ENCODE assay signal across 23 cellular contexts in the genomic region with DNA sequence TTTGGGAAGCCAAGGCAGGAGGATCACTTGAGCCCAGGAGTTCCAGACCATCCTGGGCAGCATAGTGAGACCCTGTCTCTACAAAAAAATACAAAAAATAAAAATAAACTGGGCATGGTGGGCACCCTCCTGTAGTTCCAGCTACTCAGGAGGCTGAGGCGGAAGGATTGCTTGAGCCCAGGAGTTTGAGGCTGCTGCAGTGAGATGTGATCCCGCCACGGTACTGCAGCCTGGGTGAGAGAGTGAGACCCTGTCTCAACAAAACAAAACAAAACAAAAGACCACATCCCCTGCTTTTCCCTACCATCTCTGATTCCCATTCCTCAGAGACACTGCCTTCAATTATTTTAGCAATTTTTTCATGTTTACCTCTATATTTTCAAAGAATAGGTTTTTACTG.
"Had no signal": no experiment of that assay in that cellular context is flagged by ENCODE, and none has a peak within 500 bp of the region (broad histone marks: within the 10 kb centered on the region; RNA-seq: fewer than 3 reads in every experiment).

No MANE protein-coding gene starts in this region.

- H3K27ac Mint-ChIP-seq: dendritic cell treated with granulocyte-macrophage colony-stimulating factor and Interleukin-4, amounts not matched to agents 40 ng/mL and 50 ng/mL, for 4 days; effector memory CD8-positive, alpha-beta T cell; endodermal cell had no signal

- H3K9me3 Mint-ChIP-seq: dendritic cell treated with granulocyte-macrophage colony-stimulating factor and Interleukin-4, amounts not matched to agents 40 ng/mL and 50 ng/mL, for 4 days; effector memory CD8-positive, alpha-beta T cell; endodermal cell; mesothelial cell of epicardium had no signal

- DNase-seq: colonic mucosa; cortex of kidney; effector CD8-positive, alpha-beta T cell; effector memory CD8-positive, alpha-beta T cell; endodermal cell; erythroblast; esophagus squamous epithelium; foreskin melanocyte; gastrocnemius medialis; glutamatergic neuron; head of caudate nucleus; heart right ventricle; hippocampal formation; left cardiac atrium; left lung; mesenchymal stem cell had no signal

- H3K4me3 ChIP-seq: colonic mucosa, esophagus squamous epithelium, gastrocnemius medialis, heart right ventricle, left lung, lower lobe of right lung, mucosa of descending colon had no signal

- H3K36me3 Mint-ChIP-seq: mesothelial cell of epicardium had no signal

- ATAC-seq: effector memory CD8-positive, alpha-beta T cell; esophagus mucosa; gastrocnemius medialis; heart right ventricle; left cardiac atrium; left lung; left ventricle myocardium superior; lower lobe of right lung; mucosa of descending colon had no signal

- H3K27ac ChIP-seq: colonic mucosa, epithelial cell of prostate, esophagus squamous epithelium, gastrocnemius medialis, heart right ventricle, left lung, lower lobe of right lung had no signal

- H3K4me3 Mint-ChIP-seq: dendritic cell treated with granulocyte-macrophage colony-stimulating factor and Interleukin-4, amounts not matched to agents 40 ng/mL and 50 ng/mL, for 4 days; effector memory CD8-positive, alpha-beta T cell; endodermal cell; mesothelial cell of epicardium had no signal

- H3K36me3 ChIP-seq: colonic mucosa, esophagus squamous epithelium, gastrocnemius medialis, heart right ventricle, left lung, lower lobe of right lung had no signal

- H3K27me3 ChIP-seq: colonic mucosa, esophagus squamous epithelium, gastrocnemius medialis, heart right ventricle, left lung had no signal

- H3K4me1 ChIP-seq: left lung, lower lobe of right lung had no signal

- H3K9me3 ChIP-seq: colonic mucosa, esophagus squamous epithelium, gastrocnemius medialis, heart right ventricle, left lung, lower lobe of right lung, mucosa of descending colon had no signal
